1 cellular context compared by ENCODE assay signal in genomic region chr20:3652646-3653596, GRCh38.
A peak's percentile ranks its signal among the peaks of the same experiment; 100 is the strongest.
TF ChIP-seq lines count a peak whose summit lies in the region.

No MANE protein-coding gene starts in this region.

TF ChIP-seq in HepG2, 621 proteins besides CTCF, POLR2A, EP300 and RAD21 (continued from another document):
- TF ChIP-seq ZNF281 (CRISPR knock-in tag; IDR thresholded peaks at IDR 0.05; ENCODE audit: borderline replicate concordance) (no peak), KDM2A (CRISPR knock-in tag; IDR thresholded peaks at IDR 0.05; ENCODE audit: borderline replicate concordance, low read depth) (peak; percentile 45; the same call in 1 of the 2 replicates)
